Comparison of ENCODE assay signal across 1 cellular context in the genomic region with DNA sequence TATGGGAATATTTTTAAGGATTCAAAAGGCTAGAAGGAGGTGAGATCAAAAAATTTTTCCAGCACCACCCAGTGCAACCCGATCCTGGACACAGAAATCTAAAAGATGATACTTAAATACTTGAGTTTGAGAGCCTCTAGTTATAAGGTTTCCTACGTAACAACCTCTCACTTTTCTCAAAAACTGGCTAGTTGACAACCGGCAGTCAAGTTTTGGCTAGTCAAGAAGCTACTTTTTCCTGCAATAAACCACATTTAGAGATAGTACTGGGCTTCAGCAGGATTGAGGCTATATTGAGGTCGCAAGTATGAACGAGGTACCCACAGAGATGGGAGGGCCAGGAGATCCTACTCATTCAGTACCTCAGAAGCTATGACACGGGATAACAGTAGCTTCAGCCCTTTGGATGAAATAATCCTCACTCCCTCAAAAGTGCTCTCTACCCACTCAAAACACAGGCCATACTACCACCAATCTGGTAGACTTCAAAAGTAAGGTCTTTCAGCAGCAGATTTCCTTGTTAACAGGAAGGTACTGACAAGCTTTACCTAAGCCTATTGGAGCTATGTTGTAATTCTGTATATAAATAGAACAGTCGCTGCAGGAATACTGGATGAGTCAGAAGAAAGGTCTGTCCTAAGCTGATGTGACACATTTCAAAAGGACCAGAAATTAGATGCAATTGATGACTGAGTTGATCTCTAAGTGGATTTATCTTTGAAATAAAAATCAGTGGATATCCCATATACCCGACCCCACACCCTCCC.
TF ChIP-seq lines count a peak whose summit lies in the region.

No MANE protein-coding gene starts in this region.

TF ChIP-seq in IMR-90, 13 proteins besides CTCF, POLR2A, EP300 and RAD21:
- TF ChIP-seq MXI1 (IDR thresholded peaks at IDR 0.05; ENCODE audit: borderline replicate concordance, low read depth, low read length) (no peak), NFE2L2 (IDR thresholded peaks at IDR 0.05; ENCODE audit: low read depth, low read length) (no peak), RFX5 (IDR thresholded peaks at IDR 0.05; ENCODE audit: low read depth, low read length) (no peak), FOS (IDR thresholded peaks at IDR 0.05; ENCODE audit: low read depth, low read length) (peak; percentile 42; the same call in 1 of the 2 replicates), CHD1 (IDR thresholded peaks at IDR 0.05; ENCODE audit: low read depth, low read length) (no peak), USF2 (IDR thresholded peaks at IDR 0.05; ENCODE audit: low read depth, low read length) (no peak), SMC3 (IDR thresholded peaks at IDR 0.05; ENCODE audit: low read depth, low read length) (no peak), MAFK (IDR thresholded peaks at IDR 0.05; ENCODE audit: low read depth, low read length) (peak; percentile 37), RCOR1 (IDR thresholded peaks at IDR 0.05; ENCODE audit: insufficient replicate concordance, low read length) (no peak), MAZ (IDR thresholded peaks at IDR 0.05; ENCODE audit: borderline replicate concordance, low read depth, low read length) (no peak), BHLHE40 (IDR thresholded peaks at IDR 0.05; ENCODE audit: low read depth, low read length) (no peak), CEBPB (IDR thresholded peaks at IDR 0.05; ENCODE audit: low read depth, low read length) (peak; percentile 82)
